ENCODE assay signal across 8 cellular contexts in the genomic region with DNA sequence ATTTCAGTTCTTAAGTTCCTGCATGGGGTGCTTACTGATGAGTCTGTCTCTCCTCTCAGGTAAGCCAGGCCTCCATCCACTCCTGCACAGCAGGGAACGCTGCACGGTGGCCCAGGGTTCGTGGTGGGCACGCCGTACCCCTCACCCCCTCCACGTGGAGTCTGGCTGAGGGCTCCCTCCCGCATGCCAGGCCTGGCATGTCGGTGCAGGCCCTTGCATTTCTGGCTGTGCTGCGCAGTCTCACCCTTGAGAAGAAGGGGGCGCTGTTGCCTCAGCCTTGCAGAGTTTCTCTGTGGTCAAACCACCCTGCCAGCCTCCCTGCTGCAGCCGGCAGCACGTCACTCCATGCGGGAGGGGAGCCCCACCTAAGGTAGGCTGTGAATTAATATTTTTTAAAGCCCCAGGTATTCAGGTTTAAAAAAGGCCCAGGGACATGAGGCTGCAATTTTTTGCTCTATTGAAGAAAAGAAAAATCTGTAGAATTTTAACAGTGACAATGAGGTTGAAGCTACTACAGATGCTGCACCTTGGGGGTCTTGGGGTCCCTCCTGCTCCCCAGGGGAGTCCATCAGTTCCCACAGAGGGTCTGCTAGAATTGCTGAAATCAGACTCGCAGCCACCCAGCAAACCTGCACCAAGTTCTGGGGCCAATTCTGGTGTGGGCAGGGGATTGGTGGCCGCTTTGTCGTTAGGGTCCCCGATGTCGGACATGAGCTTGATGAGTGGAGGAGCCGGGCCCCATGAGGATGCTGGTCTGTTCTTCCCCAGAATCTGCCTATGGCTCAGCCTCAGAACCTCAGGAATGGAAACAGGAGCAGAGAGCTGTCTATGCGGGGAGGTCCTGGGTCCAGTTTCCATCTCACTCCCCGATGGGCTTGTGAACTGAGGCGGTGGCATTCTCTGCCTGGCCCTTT. TPM values are rescaled to one million over a fixed set of nuclear protein-coding genes. Genes with fewer than 3 reads are reported as not detected.
DNase-seq lines count a peak whose midpoint lies in the region; TF ChIP-seq lines count a peak whose summit lies in the region.

No MANE protein-coding gene starts in this region.

- DNase-seq in Caki2 (ENCODE audit: low read depth) (peak; percentile 83), GM20000 (ENCODE audit: low spot score) (peak; percentile 84), HK-2 (ENCODE audit: unreplicated experiment) (peak; percentile 90), NCI-H748 treated with DMSO at 0.1 percent for 48 hours (lab: John Stamatoyannopoulos, UW) (peak; percentile 90), epidermal melanocyte (ENCODE audit: insufficient read length, low spot score) (peak; percentile 63), mucosa of gallbladder (ENCODE audit: low spot score) (peak; percentile 71)
- peak; percentile 14 to 19 for DNase-seq in activated CD8-positive, alpha-beta memory T cell treated with anti-CD3 and anti-CD28 coated beads for 4 hours (ENCODE audit: low read depth in 2 of 2)
- peak; percentile 7 to 34 for DNase-seq in stimulated activated CD8-positive, alpha-beta memory T cell treated with anti-CD3 and anti-CD28 coated beads, Interleukin-7, amount 100 ng/mL, for 1 hour (ENCODE audit: low read depth in 2 of 2)

- TF ChIP-seq CTCF in GM20000 (IDR thresholded peaks at IDR 0.05; ENCODE audit: extremely low read depth, missing control alignments): peak; percentile 77

- in situ Hi-C loops in Caki2 (cut with HindIII; ENCODE audit: low pct_unique_long_range_greater_than_20kb, low sequenced_read_pairs): no loop called here

RNA-seq across cellular contexts. Expression of gene TENT4A, which starts 52.6 kb away (rescaled TPM):
- total RNA-seq in Caki2 (2014; rRNA removed; shearing (Covaris generic); ENCODE audit: low replicate concordance): 2.8 and 6.2 TPM in 2 replicates
- 19.8 TPM for total RNA-seq in mucosa of gallbladder

Comparison
In these comparisons a context has a peak if more than half of its experiments do, and no peak if none do; other contexts are left out.
1. Peak in every context shown above with its lines: DNase-seq.
2. DNase-seq: peak in every context shown above with its lines; median percentile 90 in HK-2; 90 in NCI-H748 treated with DMSO at 0.1 percent for 48 hours; 84 in GM20000; 83 in Caki2; 71 in mucosa of gallbladder; 63 in epidermal melanocyte; 20 in stimulated activated CD8-positive, alpha-beta memory T cell treated with anti-CD3 and anti-CD28 coated beads, Interleukin-7, amount 100 ng/mL, for 1 hour; 16 in activated CD8-positive, alpha-beta memory T cell treated with anti-CD3 and anti-CD28 coated beads for 4 hours.